ENCODE assay signal across 23 cellular contexts in the genomic region with DNA sequence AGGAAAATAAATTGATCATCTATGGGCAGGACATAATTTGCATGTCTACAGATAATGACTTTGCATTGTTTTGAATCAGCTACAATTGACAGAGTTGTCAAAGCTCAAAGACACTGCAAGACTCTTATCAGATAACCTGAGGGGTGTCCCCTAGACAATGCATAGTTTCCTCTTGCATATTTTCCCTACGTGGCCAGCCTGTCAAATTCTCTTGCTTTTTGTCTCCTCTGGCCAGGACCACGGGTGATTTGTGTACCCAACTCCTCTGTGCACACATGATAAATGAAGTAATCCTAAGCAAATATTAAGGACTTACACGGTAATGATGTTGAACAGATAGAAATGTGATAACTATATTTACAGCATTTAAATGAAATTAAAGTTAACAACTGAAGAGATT. TPM values are rescaled to one million over a fixed set of nuclear protein-coding genes. Genes with fewer than 3 reads are reported as not detected.
A peak's percentile ranks its signal among the peaks of the same experiment; 100 is the strongest.
DNase-seq lines count a peak whose midpoint lies in the region; ATAC-seq, FAIRE-seq and TF ChIP-seq lines count a peak whose summit lies in the region.
"Had no signal": no experiment of that assay in that cellular context is flagged by ENCODE, and none has a peak within 500 bp of the region (broad histone marks: within the 10 kb centered on the region; RNA-seq: fewer than 3 reads in every experiment).

No MANE protein-coding gene starts in this region.

- H2BK5ac ChIP-seq in mesendoderm (ENCODE audit: low read length) = no peak overlapping the region

- H3K27ac ChIP-seq in mesendoderm (ENCODE audit: low read depth, low read length) = no peak overlapping the region
- H3K27ac ChIP-seq: breast epithelium, right atrium auricular region, spleen had no signal

- H2BK120ac ChIP-seq in mesendoderm (ENCODE audit: low read depth, low read length) = no peak overlapping the region

- no peak overlapping the region for H2AK5ac ChIP-seq in mesendoderm (ENCODE audit: low read length)

- no peak overlapping the region for H3K9ac ChIP-seq in mesendoderm (ENCODE audit: low read length)

- H3K79me2 ChIP-seq in mesendoderm (ENCODE audit: control insufficient read depth, insufficient read depth, low read length) = no peaks in the 10 kb centered on the region

- no peak overlapping the region for H3K27ac Mint-ChIP-seq in activated CD8-positive, alpha-beta T cell treated with anti-CD3 and anti-CD28 coated beads for 36 hours

- H3K4me1 ChIP-seq in mesendoderm (ENCODE audit: control insufficient read depth, low read depth, low read length) = peaks cover 11% of the 10 kb centered on the region
- H3K4me1 ChIP-seq: breast epithelium, right atrium auricular region had no signal

- no peak overlapping the region for H2BK15ac ChIP-seq in mesendoderm (replicated peaks; ENCODE audit: low read depth)

- POLR2A ChIA-PET in activated CD8-positive, alpha-beta T cell treated with anti-CD3 and anti-CD28 coated beads for 36 hours (lab: Charles Lee) = no interaction called here

- no peaks in the 10 kb centered on the region for H3K9me3 Mint-ChIP-seq in activated CD8-positive, alpha-beta T cell treated with anti-CD3 and anti-CD28 coated beads for 36 hours
- H3K9me3 Mint-ChIP-seq: neural crest cell had no signal

- no peak overlapping the region for H3K4me3 Mint-ChIP-seq in activated CD8-positive, alpha-beta T cell treated with anti-CD3 and anti-CD28 coated beads for 36 hours
- H3K4me3 Mint-ChIP-seq: neural crest cell had no signal

- peaks cover 62% of the 10 kb centered on the region for H3K4me1 Mint-ChIP-seq in activated CD8-positive, alpha-beta T cell treated with anti-CD3 and anti-CD28 coated beads for 36 hours (ENCODE audit: low read depth)

- peak; percentile 86 for FAIRE-seq in GM12892 (lab: Jason Lieb, UNC)
- FAIRE-seq: H1 had no signal

- H3K36me3 ChIP-seq in mesendoderm (ENCODE audit: control insufficient read depth, insufficient read depth, low read length) = no peaks in the 10 kb centered on the region
- H3K36me3 ChIP-seq: breast epithelium, right atrium auricular region, spleen had no signal

- no peak overlapping the region for H3K4ac ChIP-seq in mesendoderm (ENCODE audit: low read depth, low read length)

- no peak overlapping the region for H4K8ac ChIP-seq in mesendoderm (ENCODE audit: low read depth, low read length)

- no CpG with 5 or more reads among the region's 3 CpGs for WGBS in mesendoderm (ENCODE audit: extremely low coverage, insufficient coverage, low lambda C conversion rate)

- intact Hi-C loops in activated CD8-positive, alpha-beta T cell treated with anti-CD3 and anti-CD28 coated beads for 36 hours (cut with micrococcal nuclease) = no loop called here

- peaks cover 1% of the 10 kb centered on the region for H3K27me3 Mint-ChIP-seq in activated CD8-positive, alpha-beta T cell treated with anti-CD3 and anti-CD28 coated beads for 36 hours

- no peak overlapping the region for H3K4me2 ChIP-seq in mesendoderm (ENCODE audit: low read length)

- TF ChIP-seq POLR2A in GM12892 (IDR thresholded peaks at IDR 0.05; ENCODE audit: low read depth, low read length) (no peak), GM18505 (IDR thresholded peaks at IDR 0.05; ENCODE audit: borderline replicate concordance, extremely low read depth, insufficient read depth, insufficient read length) (no peak)

- H4K5ac ChIP-seq in mesendoderm (ENCODE audit: low read length) = no peak overlapping the region

- H3K4me3 ChIP-seq in mesendoderm (ENCODE audit: low read length) = no peak overlapping the region
- H3K4me3 ChIP-seq: breast epithelium, lung, right atrium auricular region, spleen had no signal

- no peak for ATAC-seq in activated CD8-positive, alpha-beta T cell treated with anti-CD3 and anti-CD28 coated beads for 36 hours
- ATAC-seq in HG03095 (IDR thresholded peaks at IDR 0.05; ENCODE audit: unreplicated experiment) (no peak), GM18505 (IDR thresholded peaks at IDR 0.05; ENCODE audit: unreplicated experiment) (no peak)

- DNase-seq in COR-L47 (lab: John Stamatoyannopoulos, UW) (peak; percentile 45), GM12892 (ENCODE audit: insufficient read length) (no peak), mesendoderm (peak; percentile 83), ureter (ENCODE audit: low spot score) (no peak)
- peak; percentile 47 for DNase-seq in activated CD8-positive, alpha-beta T cell treated with anti-CD3 and anti-CD28 coated beads for 36 hours
- DNase-seq: activated CD4-positive, alpha-beta T cell treated with anti-CD3 and anti-CD28 coated beads for 1 hour; activated naive CD4-positive, alpha-beta T cell treated with anti-CD3 and anti-CD28 coated beads, Interleukin-2, amount 50 U/mL, for 16 hours; C1 segment of cervical spinal cord; effector CD8-positive, alpha-beta T cell; erythroblast; kidney glomerular epithelial cell; NCI-H1048; NCI-H2029; NCI-H524 treated with DMSO at 0.1 percent for 48 hours; spleen; T-helper 1 cell had no signal

- H3K27me3 ChIP-seq in mesendoderm (ENCODE audit: insufficient read depth, low read length, poor library complexity) = no peaks in the 10 kb centered on the region
- H3K27me3 ChIP-seq: breast epithelium, right atrium auricular region, spleen had no signal

- TF ChIP-seq CTCF in activated CD8-positive, alpha-beta T cell treated with anti-CD3 and anti-CD28 coated beads for 36 hours (IDR thresholded peaks at IDR 0.05) = no peak

- no peak overlapping the region for H3K18ac ChIP-seq in mesendoderm (ENCODE audit: low read length)

- CTCF ChIA-PET in activated CD8-positive, alpha-beta T cell treated with anti-CD3 and anti-CD28 coated beads for 36 hours (lab: Charles Lee) = interaction anchor here (1.0 kb wide), 1 partner anchor 14 kb away, joined by 6 read pairs; no protein-coding TSS in a partner anchor

- no peak overlapping the region for H3K56ac ChIP-seq in mesendoderm (ENCODE audit: low read length)

- H3K79me1 ChIP-seq in mesendoderm (ENCODE audit: low read length) = no peaks in the 10 kb centered on the region

- H3K36me3 Mint-ChIP-seq in activated CD8-positive, alpha-beta T cell treated with anti-CD3 and anti-CD28 coated beads for 36 hours (ENCODE audit: low read depth) = peaks cover 12% of the 10 kb centered on the region

- no peak overlapping the region for H3K23ac ChIP-seq in mesendoderm (ENCODE audit: low read length)

RNA-seq across cellular contexts. Expression of a gene that starts 18.9 kb away (rescaled TPM):
- 12.8 TPM for polyA plus RNA-seq in GM12892 (2012; ENCODE audit: missing spikeins)
- total RNA-seq in activated CD8-positive, alpha-beta T cell treated with anti-CD3 and anti-CD28 coated beads for 36 hours = 10 to 100 TPM; 52.6 to 61.3 TPM
- 4.5 TPM for polyA plus RNA-seq in mesendoderm (2013, experiment 1 of 2)
- polyA plus RNA-seq in mesendoderm (2013, experiment 2 of 2) = 5.8 TPM
- total RNA-seq in ureter = 3.5 TPM
- total RNA-seq: neural crest cell had no signal

Comparison
In these comparisons a context has a peak if more than half of its experiments do, and no peak if none do; other contexts are left out.
1. DNase-seq: peak in COR-L47 (single experiment), activated CD8-positive, alpha-beta T cell treated with anti-CD3 and anti-CD28 coated beads for 36 hours (single experiment) and mesendoderm (single experiment); none in GM12892 (single experiment) and ureter (single experiment).
2. RNA of a gene that starts 18.9 kb away (total RNA-seq): 52.6 to 61.3 TPM in activated CD8-positive, alpha-beta T cell treated with anti-CD3 and anti-CD28 coated beads for 36 hours; 3.5 TPM in ureter (single experiment); every median in the first group is over 10 times any median in the second.